8 cellular contexts compared by ENCODE assay signal in genomic region chr17:28948873-28949184, GRCh38. TPM values are rescaled to one million over a fixed set of nuclear protein-coding genes. Genes with fewer than 3 reads are reported as not detected.
DNase-seq lines count a peak whose midpoint lies in the region; ATAC-seq and TF ChIP-seq lines count a peak whose summit lies in the region.

No MANE protein-coding gene starts in this region.

- H3F3A ChIP-seq in OCI-LY1 (ENCODE audit: insufficient read depth, low read length) (no peaks in the 10 kb centered on the region), neural progenitor cell (ENCODE audit: low read depth) (peaks cover 76% of the 10 kb centered on the region)

- ATAC-seq in GM19395 (IDR thresholded peaks at IDR 0.05; ENCODE audit: unreplicated experiment) (no peak), GM21529 (IDR thresholded peaks at IDR 0.05; ENCODE audit: unreplicated experiment) (no peak), HG03039 (IDR thresholded peaks at IDR 0.05; ENCODE audit: unreplicated experiment) (no peak)

- H3K4me2 ChIP-seq in OCI-LY1 (ENCODE audit: low read length), result peak overlapping the region; percentile 94
- peak overlapping the region; percentile 88 for H3K4me2 ChIP-seq in neural progenitor cell

- peaks cover 3% of the 10 kb centered on the region for H3K36me3 ChIP-seq in CD8-positive, alpha-beta memory T cell (ENCODE audit: insufficient read depth, low read length)
- H3K36me3 ChIP-seq in OCI-LY1 (ENCODE audit: insufficient read depth, low read length), result peaks cover 31% of the 10 kb centered on the region
- H3K36me3 ChIP-seq in endocrine pancreas (ENCODE audit: control insufficient read depth, insufficient read depth, low read length), result no peaks in the 10 kb centered on the region
- no peaks in the 10 kb centered on the region for H3K36me3 ChIP-seq in neural progenitor cell

- H3K27ac Mint-ChIP-seq in CD8-positive, alpha-beta memory T cell, result peak overlapping the region; percentile 90 to 99 (median 96)
- H3K27ac Mint-ChIP-seq in neural progenitor cell, result peak overlapping the region; percentile 89

- no peak for DNase-seq in CD8-positive, alpha-beta memory T cell
- DNase-seq in neural progenitor cell (ENCODE audit: low spot score) (peak; percentile 86), DMS 273 treated with DMSO at 0.1 percent for 48 hours (lab: John Stamatoyannopoulos, UW) (no peak)

- peak overlapping the region; percentile 91 to 98 (median 96) for H3K4me3 Mint-ChIP-seq in CD8-positive, alpha-beta memory T cell
- H3K4me3 Mint-ChIP-seq in neural progenitor cell, result peak overlapping the region; percentile 96

- peaks cover 47 to 49% (median 49%) of the 10 kb centered on the region in 3 donors for H3K4me1 Mint-ChIP-seq in CD8-positive, alpha-beta memory T cell
- H3K4me1 Mint-ChIP-seq in neural progenitor cell, result peaks cover 29% of the 10 kb centered on the region

- no peaks in the 10 kb centered on the region for H3K9me2 ChIP-seq in OCI-LY1 (ENCODE audit: low read depth, low read length)

- peaks cover 0 to 4% of the 10 kb centered on the region in 2 donors for H3K27me3 Mint-ChIP-seq in CD8-positive, alpha-beta memory T cell
- peaks cover 3% of the 10 kb centered on the region for H3K27me3 Mint-ChIP-seq in neural progenitor cell (ENCODE audit: insufficient read depth, low read depth)

- H4K20me1 ChIP-seq in OCI-LY1 (ENCODE audit: insufficient read depth, low read length) (peaks cover 3% of the 10 kb centered on the region; the same call in 1 of the 2 replicates), neural progenitor cell (ENCODE audit: low read depth) (peaks cover 61% of the 10 kb centered on the region)

- peaks cover 58% of the 10 kb centered on the region for H3K4me1 ChIP-seq in CD8-positive, alpha-beta memory T cell (ENCODE audit: insufficient read depth, low read length)
- H3K4me1 ChIP-seq in OCI-LY1 (ENCODE audit: insufficient read depth, low read length, severe bottlenecking), result peaks cover 52% of the 10 kb centered on the region
- peaks cover 20% of the 10 kb centered on the region for H3K4me1 ChIP-seq in endocrine pancreas (ENCODE audit: control insufficient read depth, insufficient read depth, low read length)
- peaks cover 21% of the 10 kb centered on the region for H3K4me1 ChIP-seq in neural progenitor cell

- H3K9me3 ChIP-seq in CD8-positive, alpha-beta memory T cell (ENCODE audit: low read length), result no peaks in the 10 kb centered on the region
- no peaks in the 10 kb centered on the region for H3K9me3 ChIP-seq in OCI-LY1 (ENCODE audit: low read length)
- H3K9me3 ChIP-seq in endocrine pancreas (ENCODE audit: control insufficient read depth, low read length), result no peaks in the 10 kb centered on the region
- no peaks in the 10 kb centered on the region for H3K9me3 ChIP-seq in neural progenitor cell (ENCODE audit: low read depth)

- no peaks in the 10 kb centered on the region for H3K27me3 ChIP-seq in CD8-positive, alpha-beta memory T cell (ENCODE audit: insufficient read depth, low read length, poor library complexity, severe bottlenecking)
- H3K27me3 ChIP-seq in OCI-LY1 (ENCODE audit: insufficient read depth, low read length), result no peaks in the 10 kb centered on the region
- no peaks in the 10 kb centered on the region for H3K27me3 ChIP-seq in endocrine pancreas (ENCODE audit: control insufficient read depth, insufficient read depth, low read length)
- no peaks in the 10 kb centered on the region for H3K27me3 ChIP-seq in neural progenitor cell

- CTCF ChIA-PET in CD8-positive, alpha-beta memory T cell (lab: Charles Lee), result interaction anchor here (1.4 to 5.7 kb wide), 7 partner anchors 21 to 222 kb away, joined by 5 to 72 read pairs (median 12); partner anchors contain the start of genes DHRS13, FLOT2, NEK8 and TLCD1

- H3K36me3 Mint-ChIP-seq in CD8-positive, alpha-beta memory T cell, result peaks cover 0 to 60% (median 11%) of the 10 kb centered on the region in 3 donors
- peaks cover 11% of the 10 kb centered on the region for H3K36me3 Mint-ChIP-seq in neural progenitor cell

- POLR2A ChIA-PET in CD8-positive, alpha-beta memory T cell (lab: Charles Lee), result interaction anchor here (2.2 to 5.6 kb wide), 5 partner anchors 22 to 228 kb away, joined by 10 to 65 read pairs (median 44); partner anchors contain the start of genes FLOT2, RPL23A and TLCD1

- H3K27ac ChIP-seq in CD8-positive, alpha-beta memory T cell (ENCODE audit: low read depth, low read length), result peak overlapping the region; percentile 80
- peak overlapping the region; percentile 88 for H3K27ac ChIP-seq in OCI-LY1 (ENCODE audit: low read depth, low read length, poor library complexity, severe bottlenecking)
- peak overlapping the region; percentile 86 for H3K27ac ChIP-seq in neural progenitor cell

- H3K4me3 ChIP-seq in CD8-positive, alpha-beta memory T cell (ENCODE audit: low read length), result peak overlapping the region; percentile 79
- H3K4me3 ChIP-seq in OCI-LY1 (ENCODE audit: low read depth, low read length, poor library complexity, severe bottlenecking) (peak overlapping the region; percentile 94), endocrine pancreas (ENCODE audit: control insufficient read depth, insufficient read depth, low read length) (peak overlapping the region; percentile 82), neural progenitor cell (peak overlapping the region; percentile 80)

- peaks cover 69% of the 10 kb centered on the region for H3K79me2 ChIP-seq in OCI-LY1 (ENCODE audit: insufficient read depth, low read length)
- peaks cover 74% of the 10 kb centered on the region for H3K79me2 ChIP-seq in neural progenitor cell (ENCODE audit: low read depth)

- H3K9me3 Mint-ChIP-seq in CD8-positive, alpha-beta memory T cell, result no peaks in the 10 kb centered on the region
- no peaks in the 10 kb centered on the region for H3K9me3 Mint-ChIP-seq in neural progenitor cell

- TF ChIP-seq CTCF in OCI-LY1 (IDR thresholded peaks at IDR 0.05; ENCODE audit: low read length), result no peak
- no peak for TF ChIP-seq CTCF in neural progenitor cell (IDR thresholded peaks at IDR 0.05)

- H2AFZ ChIP-seq in OCI-LY1 (ENCODE audit: low read length) (no peak overlapping the region), neural progenitor cell (replicated peaks) (peak overlapping the region; percentile 43)

- peak overlapping the region; percentile 92 for H3K9ac ChIP-seq in OCI-LY1 (ENCODE audit: low read length)
- peak overlapping the region; percentile 90 for H3K9ac ChIP-seq in endocrine pancreas (ENCODE audit: control insufficient read depth, insufficient read depth, low read length)
- peak overlapping the region; percentile 52 for H3K9ac ChIP-seq in neural progenitor cell

RNA-seq across cellular contexts. Expression of gene PHF12, which starts 2.5 kb away (rescaled TPM):
- 10 to 100 TPM; 58.1 to 62.1 TPM for total RNA-seq in CD8-positive, alpha-beta memory T cell
- 11.6 TPM for polyA plus RNA-seq in CD8-positive, alpha-beta memory T cell
- 49.1 and 54.3 TPM in 2 replicates for total RNA-seq in neural progenitor cell (ENCODE audit: low replicate concordance)

RNA-seq across cellular contexts. Expression of gene DHRS13, which starts 46.0 kb away (rescaled TPM):
- 10 to 100 TPM; 32.6 to 34.7 TPM for total RNA-seq in CD8-positive, alpha-beta memory T cell
- polyA plus RNA-seq in CD8-positive, alpha-beta memory T cell, result 26.5 TPM
- 25.6 and 36.0 TPM in 2 replicates for total RNA-seq in neural progenitor cell (ENCODE audit: low replicate concordance)

RNA-seq across cellular contexts. Expression of gene FLOT2, which starts 51.3 kb away (rescaled TPM):
- total RNA-seq in CD8-positive, alpha-beta memory T cell, result 100 to 1,000 TPM; 113 to 115 TPM
- 268 TPM for polyA plus RNA-seq in CD8-positive, alpha-beta memory T cell
- total RNA-seq in neural progenitor cell (ENCODE audit: low replicate concordance), result 84.0 and 131 TPM in 2 replicates

RNA-seq across cellular contexts. Expression of gene SEZ6, which starts 57.0 kb away (rescaled TPM):
- total RNA-seq in CD8-positive, alpha-beta memory T cell, result not detected
- 1.6 TPM for polyA plus RNA-seq in CD8-positive, alpha-beta memory T cell
- total RNA-seq in neural progenitor cell (ENCODE audit: low replicate concordance), result 1.5 and 4.9 TPM in 2 replicates
